In genomic region chr17:35679007-35679682, GRCh38 we compare ENCODE assay signal across 29 cellular contexts. TPM values are rescaled to one million over a fixed set of nuclear protein-coding genes. Genes with fewer than 3 reads are reported as not detected.
A peak's percentile ranks its signal among the peaks of the same experiment; 100 is the strongest.
DNase-seq lines count a peak whose midpoint lies in the region; ATAC-seq and TF ChIP-seq lines count a peak whose summit lies in the region.
"Had no signal": no experiment of that assay in that cellular context is flagged by ENCODE, and none has a peak within 500 bp of the region (broad histone marks: within the 10 kb centered on the region; RNA-seq: fewer than 3 reads in every experiment).

No MANE protein-coding gene starts in this region.

- CTCF ChIA-PET in CD4-positive, alpha-beta memory T cell (lab: Charles Lee; ENCODE audit: partially characterized antibody) = interaction anchor here (0.6 kb wide), 1 partner anchor 84 kb away, joined by 3 read pairs; no protein-coding TSS in a partner anchor

- no peaks in the 10 kb centered on the region for H3K9me3 ChIP-seq in CD4-positive, CD25-positive, alpha-beta regulatory T cell (ENCODE audit: control insufficient read depth in 2 of 2, low read length in 2 of 2)
- H3K9me3 ChIP-seq in CD4-positive, alpha-beta memory T cell (ENCODE audit: control insufficient read depth in 1 of 2, low read length in 2 of 2) = no peaks in the 10 kb centered on the region
- no peaks in the 10 kb centered on the region for H3K9me3 ChIP-seq in right cardiac atrium (ENCODE audit: control insufficient read depth, low read length)
- H3K9me3 ChIP-seq: colonic mucosa, right lobe of liver had no signal

- H3K4me3 ChIP-seq in CD4-positive, CD25-positive, alpha-beta regulatory T cell (ENCODE audit: low read depth, low read length) = no peak overlapping the region
- no peak overlapping the region for H3K4me3 ChIP-seq in CD4-positive, alpha-beta memory T cell (ENCODE audit: low read length in 2 of 2)
- no peak overlapping the region for H3K4me3 ChIP-seq in right cardiac atrium (ENCODE audit: low read length)
- H3K4me3 ChIP-seq: colonic mucosa, right lobe of liver had no signal

- no peak for ATAC-seq in CD4-positive, CD25-positive, alpha-beta regulatory T cell (ENCODE audit: low read depth in 2 of 2)
- ATAC-seq in right cardiac atrium = no peak
- ATAC-seq: activated T-cell treated with anti-CD3 and anti-CD28 coated beads, Interleukin-2, amount 50 U/mL, for 4 hours; effector memory CD8-positive, alpha-beta T cell; esophagus mucosa; left lobe of liver; right lobe of liver had no signal

- intact Hi-C loops in CD4-positive, alpha-beta memory T cell (cut with micrococcal nuclease) = no loop called here
- intact Hi-C loops in activated T-helper 1 cell treated with anti-CD3 and anti-CD28 coated beads, Interleukin-12 subunit alpha, Interleukin-12 subunit beta, Interleukin-2, Interleukin-4 antibody, amounts not matched to agents 30 ng/mL and 10 ng/mL and 1 ng/mL, durations not matched to agents 14 hours and 24 hours and 36 hours (cut with micrococcal nuclease) = no loop called here
- intact Hi-C loops in right cardiac atrium (cut with DNase I) = no loop called here

- no peaks in the 10 kb centered on the region for H3K27me3 ChIP-seq in CD4-positive, CD25-positive, alpha-beta regulatory T cell (ENCODE audit: control insufficient read depth, insufficient read depth, low read length)
- H3K27me3 ChIP-seq in CD4-positive, alpha-beta memory T cell (ENCODE audit: insufficient read depth, low read length) = no peaks in the 10 kb centered on the region
- no peaks in the 10 kb centered on the region for H3K27me3 ChIP-seq in right cardiac atrium (ENCODE audit: control insufficient read depth, insufficient read depth)
- H3K27me3 ChIP-seq: colonic mucosa, right lobe of liver had no signal

- H3K4me1 ChIP-seq in CD4-positive, CD25-positive, alpha-beta regulatory T cell (ENCODE audit: control insufficient read depth, insufficient read depth, low read length, poor library complexity, severe bottlenecking) = no peaks in the 10 kb centered on the region
- H3K4me1 ChIP-seq in CD4-positive, alpha-beta memory T cell (ENCODE audit: insufficient read depth, low read length) = no peaks in the 10 kb centered on the region
- peaks cover 1% of the 10 kb centered on the region for H3K4me1 ChIP-seq in right cardiac atrium (ENCODE audit: control insufficient read depth, insufficient read depth, low read length)
- H3K4me1 ChIP-seq: colonic mucosa, parathyroid adenoma had no signal

- no peak for TF ChIP-seq CTCF in endothelial cell (IDR thresholded peaks at IDR 0.05; ENCODE audit: unreplicated experiment)

- peak overlapping the region in 2 of 3 donors; percentile 11 to 79 for H3K27ac Mint-ChIP-seq in CD4-positive, CD25-positive, alpha-beta regulatory T cell
- peak overlapping the region in 4 of 7 donors; percentile 1 to 77 (median 32) for H3K27ac Mint-ChIP-seq in CD4-positive, alpha-beta memory T cell
- peak overlapping the region; percentile 77 for H3K27ac Mint-ChIP-seq in activated T-helper 1 cell treated with anti-CD3 and anti-CD28 coated beads, Interleukin-12 subunit alpha, Interleukin-12 subunit beta, Interleukin-2, Interleukin-4 antibody, amounts not matched to agents 30 ng/mL and 10 ng/mL and 1 ng/mL, durations not matched to agents 14 hours and 24 hours and 36 hours
- H3K27ac Mint-ChIP-seq in endothelial cell (ENCODE audit: unreplicated experiment) = peak overlapping the region; percentile 65
- H3K27ac Mint-ChIP-seq: activated naive CD8-positive, alpha-beta T cell; brain had no signal

- H3K4me1 Mint-ChIP-seq in CD4-positive, CD25-positive, alpha-beta regulatory T cell = peaks cover 0 to 15% (median 13%) of the 10 kb centered on the region in 4 donors
- peaks cover 0 to 12% (median 9%) of the 10 kb centered on the region in 4 donors for H3K4me1 Mint-ChIP-seq in CD4-positive, alpha-beta memory T cell
- peaks cover 17% of the 10 kb centered on the region for H3K4me1 Mint-ChIP-seq in activated T-helper 1 cell treated with anti-CD3 and anti-CD28 coated beads, Interleukin-12 subunit alpha, Interleukin-12 subunit beta, Interleukin-2, Interleukin-4 antibody, amounts not matched to agents 30 ng/mL and 10 ng/mL and 1 ng/mL, durations not matched to agents 14 hours and 24 hours and 36 hours (ENCODE audit: low read depth)
- H3K4me1 Mint-ChIP-seq in endothelial cell (ENCODE audit: unreplicated experiment) = peaks cover 14% of the 10 kb centered on the region

- POLR2A ChIA-PET in CD4-positive, alpha-beta memory T cell (lab: Charles Lee; ENCODE audit: partially characterized antibody) = no interaction called here

- no peaks in the 10 kb centered on the region for H3K27me3 Mint-ChIP-seq in CD4-positive, CD25-positive, alpha-beta regulatory T cell
- H3K27me3 Mint-ChIP-seq in CD4-positive, alpha-beta memory T cell = no peaks in the 10 kb centered on the region
- H3K27me3 Mint-ChIP-seq in activated T-helper 1 cell treated with anti-CD3 and anti-CD28 coated beads, Interleukin-12 subunit alpha, Interleukin-12 subunit beta, Interleukin-2, Interleukin-4 antibody, amounts not matched to agents 30 ng/mL and 10 ng/mL and 1 ng/mL, durations not matched to agents 14 hours and 24 hours and 36 hours (ENCODE audit: insufficient read depth) = no peaks in the 10 kb centered on the region
- no peaks in the 10 kb centered on the region for H3K27me3 Mint-ChIP-seq in endothelial cell (ENCODE audit: unreplicated experiment)
- H3K27me3 Mint-ChIP-seq: activated naive CD8-positive, alpha-beta T cell; brain; effector memory CD8-positive, alpha-beta T cell; naive B cell had no signal

- no peak overlapping the region for H3K27ac ChIP-seq in CD4-positive, CD25-positive, alpha-beta regulatory T cell (ENCODE audit: insufficient read depth, low read length, poor library complexity, severe bottlenecking)
- no peak overlapping the region for H3K27ac ChIP-seq in CD4-positive, alpha-beta memory T cell (ENCODE audit: low read depth, low read length)
- H3K27ac ChIP-seq in right cardiac atrium (ENCODE audit: low read length) = no peak overlapping the region
- H3K27ac ChIP-seq: colonic mucosa, parathyroid adenoma, right lobe of liver, WERI-Rb-1 had no signal

- WGBS in right cardiac atrium = 78% methylated on average over 2 of the region's 2 CpGs

- no peak overlapping the region for H3K4me3 Mint-ChIP-seq in CD4-positive, CD25-positive, alpha-beta regulatory T cell
- no peak overlapping the region for H3K4me3 Mint-ChIP-seq in CD4-positive, alpha-beta memory T cell
- H3K4me3 Mint-ChIP-seq in activated T-helper 1 cell treated with anti-CD3 and anti-CD28 coated beads, Interleukin-12 subunit alpha, Interleukin-12 subunit beta, Interleukin-2, Interleukin-4 antibody, amounts not matched to agents 30 ng/mL and 10 ng/mL and 1 ng/mL, durations not matched to agents 14 hours and 24 hours and 36 hours = no peak overlapping the region
- no peak overlapping the region for H3K4me3 Mint-ChIP-seq in endothelial cell (ENCODE audit: unreplicated experiment)
- H3K4me3 Mint-ChIP-seq: activated naive CD8-positive, alpha-beta T cell; activated T-cell treated with anti-CD3 and anti-CD28 coated beads, Interleukin-2, amount 50 U/mL, for 4 hours; brain; effector memory CD8-positive, alpha-beta T cell; naive B cell had no signal

- DNase-seq in CD4-positive, CD25-positive, alpha-beta regulatory T cell = no peak
- DNase-seq in CD4-positive, alpha-beta memory T cell = no peak
- no peak for DNase-seq in activated T-helper 1 cell treated with anti-CD3 and anti-CD28 coated beads, Interleukin-12 subunit alpha, Interleukin-12 subunit beta, Interleukin-2, Interleukin-4 antibody, amounts not matched to agents 30 ng/mL and 10 ng/mL and 1 ng/mL, durations not matched to agents 14 hours and 24 hours and 36 hours (ENCODE audit: low spot score)
- DNase-seq in endothelial cell (ENCODE audit: low spot score) = no peak
- no peak for DNase-seq in NCI-H2171 treated with DMSO at 0.1 percent for 48 hours (lab: John Stamatoyannopoulos, UW)
- DNase-seq in right cardiac atrium = no peak
- no peak for DNase-seq in 8988T
- DNase-seq: activated T-cell treated with anti-CD3 and anti-CD28 coated beads, Interleukin-2, amount 50 U/mL, for 4 hours; colonic mucosa; DMS153; effector memory CD8-positive, alpha-beta T cell; foreskin melanocyte; IMR-90; mesendoderm; naive B cell; NCI-H1092 treated with DMSO at 0.1 percent for 48 hours; NCI-H2029; NCI-H226; NCI-H774; right lobe of liver; RPMI8226; stimulated activated CD4-positive, alpha-beta T cell treated with anti-CD3 and anti-CD28 coated beads, Interleukin-15, amount 100 ng/mL, for 24 hours; trophoblast cell; WERI-Rb-1 had no signal

- no peaks in the 10 kb centered on the region for H3K9me3 Mint-ChIP-seq in CD4-positive, CD25-positive, alpha-beta regulatory T cell
- no peaks in the 10 kb centered on the region for H3K9me3 Mint-ChIP-seq in CD4-positive, alpha-beta memory T cell
- H3K9me3 Mint-ChIP-seq in activated T-helper 1 cell treated with anti-CD3 and anti-CD28 coated beads, Interleukin-12 subunit alpha, Interleukin-12 subunit beta, Interleukin-2, Interleukin-4 antibody, amounts not matched to agents 30 ng/mL and 10 ng/mL and 1 ng/mL, durations not matched to agents 14 hours and 24 hours and 36 hours = no peaks in the 10 kb centered on the region
- H3K9me3 Mint-ChIP-seq in endothelial cell (ENCODE audit: unreplicated experiment) = no peaks in the 10 kb centered on the region
- H3K9me3 Mint-ChIP-seq: activated T-cell treated with anti-CD3 and anti-CD28 coated beads, Interleukin-2, amount 50 U/mL, for 4 hours; effector memory CD8-positive, alpha-beta T cell; naive B cell had no signal

- H3K36me3 Mint-ChIP-seq in CD4-positive, CD25-positive, alpha-beta regulatory T cell = peaks cover 49% of the 10 kb centered on the region
- H3K36me3 Mint-ChIP-seq in CD4-positive, alpha-beta memory T cell = peaks cover 47 to 66% of the 10 kb centered on the region in 2 donors
- H3K36me3 Mint-ChIP-seq in activated T-helper 1 cell treated with anti-CD3 and anti-CD28 coated beads, Interleukin-12 subunit alpha, Interleukin-12 subunit beta, Interleukin-2, Interleukin-4 antibody, amounts not matched to agents 30 ng/mL and 10 ng/mL and 1 ng/mL, durations not matched to agents 14 hours and 24 hours and 36 hours (ENCODE audit: low read depth) = peaks cover 41% of the 10 kb centered on the region
- peaks cover 12% of the 10 kb centered on the region for H3K36me3 Mint-ChIP-seq in endothelial cell (ENCODE audit: low read depth, unreplicated experiment)

- peaks cover 62% of the 10 kb centered on the region for H3K36me3 ChIP-seq in CD4-positive, CD25-positive, alpha-beta regulatory T cell (ENCODE audit: control insufficient read depth, insufficient read depth, low read length)
- peaks cover 34% of the 10 kb centered on the region for H3K36me3 ChIP-seq in CD4-positive, alpha-beta memory T cell (ENCODE audit: insufficient read depth, low read length)

RNA-seq across cellular contexts. Expression of gene RASL10B, which starts 52.3 kb away (rescaled TPM):
- total RNA-seq in CD4-positive, CD25-positive, alpha-beta regulatory T cell = not detected
- under 1 TPM in 1 of 4 donors, not detected in 3; 0.14 TPM for polyA plus RNA-seq in CD4-positive, CD25-positive, alpha-beta regulatory T cell
- total RNA-seq in CD4-positive, alpha-beta memory T cell = under 1 TPM in 1 of 2 experiments, not detected in 1; 0.15 TPM
- under 1 TPM in 1 of 2 donors, not detected in 1; 0.15 TPM for polyA plus RNA-seq in CD4-positive, alpha-beta memory T cell
- total RNA-seq in activated T-helper 1 cell treated with anti-CD3 and anti-CD28 coated beads, Interleukin-12 subunit alpha, Interleukin-12 subunit beta, Interleukin-2, Interleukin-4 antibody, amounts not matched to agents 30 ng/mL and 10 ng/mL and 1 ng/mL, durations not matched to agents 14 hours and 24 hours and 36 hours = 1.0 and 1.3 TPM in 2 replicates
- 1.7 TPM for total RNA-seq in endothelial cell (ENCODE audit: unreplicated experiment)
- total RNA-seq in right cardiac atrium = 10 to 100 TPM; 19.0 to 47.4 (median 34.4) TPM
- polyA plus RNA-seq in right cardiac atrium = 37.2 TPM
